In genomic region chr1:97482022-97482421, GRCh38 we compare ENCODE assay signal across 27 cellular contexts.
DNase-seq lines count a peak whose midpoint lies in the region; ATAC-seq and TF ChIP-seq lines count a peak whose summit lies in the region.
"Had no signal": no experiment of that assay in that cellular context is flagged by ENCODE, and none has a peak within 500 bp of the region (broad histone marks: within the 10 kb centered on the region; RNA-seq: fewer than 3 reads in every experiment).

No MANE protein-coding gene starts in this region.

- peak; percentile 73 for TF ChIP-seq EP300 in neural cell (conservative IDR thresholded peaks at IDR 0.05; ENCODE audit: poor library complexity, severe bottlenecking)

- H3F3A ChIP-seq in neural cell (ENCODE audit: insufficient read depth, low read length, poor library complexity, severe bottlenecking), result no peaks in the 10 kb centered on the region

- no peaks in the 10 kb centered on the region for H3K79me2 ChIP-seq in neural cell (replicated peaks; ENCODE audit: insufficient read depth, low read length)

- H4K20me1 ChIP-seq in neural cell (ENCODE audit: insufficient read depth), result no peaks in the 10 kb centered on the region
- H4K20me1 ChIP-seq: BLaER1; BLaER1 treated with 17β-estradiol and CSF1 and Interleukin-3, amounts not matched to agents 10 nM and 100 nM had no signal

- no peak for DNase-seq in lower lobe of right lung
- DNase-seq: 8988T; ACHN; AML-193; BE2C; C1 segment of cervical spinal cord; Caco-2; Calu3; CD4-positive, alpha-beta memory T cell; CD4-positive, alpha-beta T cell; CD4-positive, CD25-positive, alpha-beta regulatory T cell; CD8-positive, alpha-beta memory T cell; CD8-positive, alpha-beta T cell; COR-L47; DMS 273 treated with DMSO at 0.1 percent for 48 hours; DMS153; DMS53; DMS79; DMS79 treated with DMSO at 0.1 percent for 48 hours; DND-41; EL had no signal

- no peak overlapping the region for H2AFZ ChIP-seq in neural cell (ENCODE audit: low read depth, low read length)

- no peak for ATAC-seq in lower lobe of right lung
- ATAC-seq: A549; CD8-positive, alpha-beta T cell had no signal

- H3K9me3 ChIP-seq in neural cell (ENCODE audit: low read length), result no peaks in the 10 kb centered on the region
- H3K9me3 ChIP-seq in lower lobe of right lung, result no peaks in the 10 kb centered on the region
- H3K9me3 ChIP-seq: A549, BE2C, Caco-2 had no signal

- no peaks in the 10 kb centered on the region for H3K9me2 ChIP-seq in neural cell (ENCODE audit: insufficient read depth, low read length)

- TF ChIP-seq CTCF in neural cell (IDR thresholded peaks at IDR 0.05; ENCODE audit: poor library complexity, severe bottlenecking), result no peak
- no peak for TF ChIP-seq CTCF in lower lobe of right lung (IDR thresholded peaks at IDR 0.05)

- intact Hi-C loops in lower lobe of right lung (cut with DNase I), result no loop called here

- peak; percentile 17 for TF ChIP-seq RAD21 in neural cell (conservative IDR thresholded peaks at IDR 0.05)

- no peaks in the 10 kb centered on the region for H3K36me3 ChIP-seq in neural cell (ENCODE audit: insufficient read depth, low read length)
- no peaks in the 10 kb centered on the region for H3K36me3 ChIP-seq in lower lobe of right lung
- H3K36me3 ChIP-seq: BE2C, BLaER1 had no signal

- H3K4me1 ChIP-seq in lower lobe of right lung, result no peaks in the 10 kb centered on the region
- H3K4me1 ChIP-seq: A549, BE2C, BLaER1, Caco-2 had no signal

- H3K27ac ChIP-seq in neural cell (ENCODE audit: low read length) (no peak overlapping the region), lower lobe of right lung (no peak overlapping the region)
- H3K27ac ChIP-seq: 22Rv1; A549; BLaER1; BLaER1 treated with 17β-estradiol and CSF1 and Interleukin-3, amounts not matched to agents 10 nM and 100 nM; C4-2B had no signal

- no peak overlapping the region for H3K4me3 ChIP-seq in neural cell (ENCODE audit: low read length)
- H3K4me3 ChIP-seq in lower lobe of right lung, result no peak overlapping the region
- H3K4me3 ChIP-seq: A549; BLaER1; BLaER1 treated with 17β-estradiol and CSF1 and Interleukin-3, amounts not matched to agents 10 nM and 100 nM had no signal

- H3K27me3 ChIP-seq in neural cell (ENCODE audit: insufficient read depth, low read depth, low read length) (no peaks in the 10 kb centered on the region), lower lobe of right lung (ENCODE audit: low read depth) (no peaks in the 10 kb centered on the region)
- H3K27me3 ChIP-seq: BE2C; BLaER1; BLaER1 treated with 17β-estradiol and CSF1 and Interleukin-3, amounts not matched to agents 10 nM and 100 nM had no signal

- no peak overlapping the region for H3K4me2 ChIP-seq in neural cell (ENCODE audit: low read length)
- H3K4me2 ChIP-seq: A549; BLaER1; BLaER1 treated with 17β-estradiol and CSF1 and Interleukin-3, amounts not matched to agents 10 nM and 100 nM had no signal

- no peak overlapping the region for H3K9ac ChIP-seq in neural cell (ENCODE audit: low read length)
- H3K9ac ChIP-seq: BLaER1; BLaER1 treated with 17β-estradiol and CSF1 and Interleukin-3, amounts not matched to agents 10 nM and 100 nM had no signal

TF ChIP-seq in neural cell, 6 proteins besides CTCF, POLR2A, EP300 and RAD21:
- TF ChIP-seq MXI1 (conservative IDR thresholded peaks at IDR 0.05; ENCODE audit: poor library complexity, severe bottlenecking) (no peak), EZH2 (IDR thresholded peaks at IDR 0.05; ENCODE audit: borderline replicate concordance, insufficient read depth, low read length, poor library complexity, severe bottlenecking) (no peak), REST (IDR thresholded peaks at IDR 0.05; ENCODE audit: borderline replicate concordance) (peak; percentile 95), POLR2AphosphoS5 (IDR thresholded peaks at IDR 0.05) (peak; percentile 29), SMC3 (conservative IDR thresholded peaks at IDR 0.05; ENCODE audit: poor library complexity) (no peak), TAF1 (IDR thresholded peaks at IDR 0.05; ENCODE audit: low read depth) (no peak)
